Comparison of ENCODE assay signal across 8 cellular contexts in the genomic region with DNA sequence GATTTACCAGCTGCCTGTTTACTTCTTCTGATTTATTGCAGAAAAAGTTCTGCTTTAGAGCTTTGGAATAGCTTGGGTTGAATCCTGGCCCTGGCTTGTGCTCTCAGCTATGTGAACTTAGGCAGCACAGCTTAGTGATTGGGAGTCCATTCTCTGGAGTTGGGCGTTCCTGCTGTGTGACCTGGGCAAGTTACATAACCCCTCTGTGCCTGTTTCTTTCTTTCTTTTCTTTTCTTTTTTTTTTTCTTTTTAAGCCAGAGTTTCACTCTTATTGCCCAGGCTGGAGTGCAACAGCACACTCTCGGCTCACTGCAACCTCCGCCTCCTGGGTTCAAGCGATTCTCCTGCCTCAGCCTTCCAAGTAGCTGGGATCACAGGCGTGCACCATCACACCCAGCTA. TPM values are rescaled to one million over a fixed set of nuclear protein-coding genes. Genes with fewer than 3 reads are reported as not detected.
"Had no signal": no experiment of that assay in that cellular context is flagged by ENCODE, and none has a peak within 500 bp of the region (broad histone marks: within the 10 kb centered on the region; RNA-seq: fewer than 3 reads in every experiment).

No MANE protein-coding gene starts in this region.

- H3K4me3 ChIP-seq: GM12878 had no signal

- FAIRE-seq: G401.6, GM12878, GM12891, GM12892, GM18507, GM19239 had no signal

- ATAC-seq: GM12878 had no signal

- DNase-seq: GDM1, GF-D8 had no signal

RNA-seq across cellular contexts. Expression of gene AQP8, which starts 51.5 kb away (rescaled TPM):
- total RNA-seq: GM12878 had no signal
- polyA plus RNA-seq: GM12878 had no signal
